Comparison of ENCODE assay signal across 13 cellular contexts in the genomic region with DNA sequence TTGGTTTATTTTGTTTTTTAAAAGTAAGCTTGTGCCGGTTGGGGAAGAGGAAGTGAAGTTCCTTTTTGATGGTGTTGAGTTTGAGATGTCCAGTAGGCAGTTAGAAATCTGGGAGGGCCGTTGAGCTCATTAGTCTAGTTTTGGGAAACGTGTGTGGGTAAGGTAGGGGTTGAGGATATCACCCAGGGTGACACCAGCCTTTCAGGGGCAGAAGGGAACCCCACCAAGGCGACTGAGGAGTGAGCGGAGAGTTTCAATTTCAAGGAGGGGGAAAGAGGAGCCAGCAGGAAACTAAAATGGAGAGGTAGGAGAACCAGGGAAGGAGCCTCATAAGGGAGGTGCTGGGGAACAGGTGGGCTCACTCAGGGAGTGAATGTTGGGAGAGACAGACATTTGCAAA. TPM values are rescaled to one million over a fixed set of nuclear protein-coding genes. Genes with fewer than 3 reads are reported as not detected.
DNase-seq lines count a peak whose midpoint lies in the region; ATAC-seq, FAIRE-seq and TF ChIP-seq lines count a peak whose summit lies in the region.
"Had no signal": no experiment of that assay in that cellular context is flagged by ENCODE, and none has a peak within 500 bp of the region (broad histone marks: within the 10 kb centered on the region; RNA-seq: fewer than 3 reads in every experiment).

No MANE protein-coding gene starts in this region.

- H3F3A ChIP-seq in GM23338 (replicated peaks; ENCODE audit: low read depth): no peaks in the 10 kb centered on the region

- H3K4me3 ChIP-seq in GM23338: no peak overlapping the region
- H3K4me3 ChIP-seq: right atrium auricular region had no signal

- no peak for TF ChIP-seq CTCF in GM23338 (conservative IDR thresholded peaks at IDR 0.05; ENCODE audit: low read depth in 2 of 2)

- H3K27me3 Mint-ChIP-seq in GM23338 (ENCODE audit: insufficient read depth, low read depth, poor library complexity): peaks cover 9% of the 10 kb centered on the region
- H3K27me3 Mint-ChIP-seq in activated naive CD8-positive, alpha-beta T cell treated with anti-CD3 and anti-CD28 coated beads for 36 hours: no peaks in the 10 kb centered on the region

- H3K4me3 Mint-ChIP-seq in GM23338: no peak overlapping the region
- no peak overlapping the region for H3K4me3 Mint-ChIP-seq in activated naive CD8-positive, alpha-beta T cell treated with anti-CD3 and anti-CD28 coated beads for 36 hours

- H3K27me3 ChIP-seq in GM23338 (ENCODE audit: insufficient read depth): no peaks in the 10 kb centered on the region
- H3K27me3 ChIP-seq: right atrium auricular region had no signal

- FAIRE-seq in urothelium cell line (lab: Jason Lieb, UNC): no peak
- FAIRE-seq: D721Med had no signal

- ATAC-seq in GM23338 (no peak), HG03196 (IDR thresholded peaks at IDR 0.05; ENCODE audit: unreplicated experiment) (no peak)

- peak overlapping the region; percentile 33 for H3K27ac Mint-ChIP-seq in GM23338
- peak overlapping the region; percentile 78 for H3K27ac Mint-ChIP-seq in activated naive CD8-positive, alpha-beta T cell treated with anti-CD3 and anti-CD28 coated beads for 36 hours

- DNase-seq in CD1c-positive myeloid dendritic cell (ENCODE audit: extremely low spot score) (peak; percentile 52), GM23338 (ENCODE audit: low spot score) (no peak), mesenteric fat pad (ENCODE audit: low spot score) (peak; percentile 16), urothelium cell line (ENCODE audit: low spot score) (no peak)
- DNase-seq in activated naive CD8-positive, alpha-beta T cell treated with anti-CD3 and anti-CD28 coated beads for 36 hours: no peak
- no peak for DNase-seq in effector CD4-positive, alpha-beta T cell
- DNase-seq in stimulated activated CD4-positive, alpha-beta T cell treated with anti-CD3 and anti-CD28 coated beads, Interleukin-4, amount 100 ng/mL, for 1 hour: no peak
- DNase-seq: dermis blood vessel endothelial cell, SK-N-SH, substantia nigra had no signal

- H3K4me1 ChIP-seq in GM23338 (ENCODE audit: insufficient read depth): peaks cover 61% of the 10 kb centered on the region

- peaks cover 100% of the 10 kb centered on the region for H3K79me2 ChIP-seq in GM23338 (replicated peaks; ENCODE audit: insufficient read depth)

- peaks cover 59% of the 10 kb centered on the region for H3K4me1 Mint-ChIP-seq in GM23338
- peaks cover 90% of the 10 kb centered on the region for H3K4me1 Mint-ChIP-seq in activated naive CD8-positive, alpha-beta T cell treated with anti-CD3 and anti-CD28 coated beads for 36 hours

- peaks cover 33% of the 10 kb centered on the region for H3K36me3 Mint-ChIP-seq in GM23338 (ENCODE audit: low read depth)
- H3K36me3 Mint-ChIP-seq in activated naive CD8-positive, alpha-beta T cell treated with anti-CD3 and anti-CD28 coated beads for 36 hours: peaks cover 75% of the 10 kb centered on the region

- H3K9me2 ChIP-seq in GM23338 (ENCODE audit: insufficient read depth): no peaks in the 10 kb centered on the region
- H3K9me2 ChIP-seq: SK-N-SH had no signal

- H2AFZ ChIP-seq in GM23338: no peak overlapping the region

- H3K27ac ChIP-seq in GM23338 (ENCODE audit: low read depth): no peak overlapping the region; the same call in 1 of the 2 replicates
- H3K27ac ChIP-seq: right atrium auricular region had no signal

- no peaks in the 10 kb centered on the region for H3K9me3 Mint-ChIP-seq in GM23338
- H3K9me3 Mint-ChIP-seq in activated naive CD8-positive, alpha-beta T cell treated with anti-CD3 and anti-CD28 coated beads for 36 hours: no peaks in the 10 kb centered on the region

- H4K20me1 ChIP-seq in GM23338 (replicated peaks; ENCODE audit: insufficient read depth): peaks cover 73% of the 10 kb centered on the region

- H3K36me3 ChIP-seq in GM23338 (ENCODE audit: insufficient read depth): peaks cover 22% of the 10 kb centered on the region; the same call in 1 of the 2 replicates

- no peak overlapping the region for H3K4me2 ChIP-seq in GM23338

TF ChIP-seq in GM23338, 12 proteins besides CTCF, POLR2A, EP300 and RAD21 (continues in another document):
- TF ChIP-seq STAT1 (IDR thresholded peaks at IDR 0.05; ENCODE audit: unreplicated experiment): no peak
- no peak for TF ChIP-seq NANOG (IDR thresholded peaks at IDR 0.05; ENCODE audit: borderline replicate concordance)
- TF ChIP-seq EZH2 (IDR thresholded peaks at IDR 0.05; ENCODE audit: low read depth, unreplicated experiment): no peak
- TF ChIP-seq, protein P1, sequence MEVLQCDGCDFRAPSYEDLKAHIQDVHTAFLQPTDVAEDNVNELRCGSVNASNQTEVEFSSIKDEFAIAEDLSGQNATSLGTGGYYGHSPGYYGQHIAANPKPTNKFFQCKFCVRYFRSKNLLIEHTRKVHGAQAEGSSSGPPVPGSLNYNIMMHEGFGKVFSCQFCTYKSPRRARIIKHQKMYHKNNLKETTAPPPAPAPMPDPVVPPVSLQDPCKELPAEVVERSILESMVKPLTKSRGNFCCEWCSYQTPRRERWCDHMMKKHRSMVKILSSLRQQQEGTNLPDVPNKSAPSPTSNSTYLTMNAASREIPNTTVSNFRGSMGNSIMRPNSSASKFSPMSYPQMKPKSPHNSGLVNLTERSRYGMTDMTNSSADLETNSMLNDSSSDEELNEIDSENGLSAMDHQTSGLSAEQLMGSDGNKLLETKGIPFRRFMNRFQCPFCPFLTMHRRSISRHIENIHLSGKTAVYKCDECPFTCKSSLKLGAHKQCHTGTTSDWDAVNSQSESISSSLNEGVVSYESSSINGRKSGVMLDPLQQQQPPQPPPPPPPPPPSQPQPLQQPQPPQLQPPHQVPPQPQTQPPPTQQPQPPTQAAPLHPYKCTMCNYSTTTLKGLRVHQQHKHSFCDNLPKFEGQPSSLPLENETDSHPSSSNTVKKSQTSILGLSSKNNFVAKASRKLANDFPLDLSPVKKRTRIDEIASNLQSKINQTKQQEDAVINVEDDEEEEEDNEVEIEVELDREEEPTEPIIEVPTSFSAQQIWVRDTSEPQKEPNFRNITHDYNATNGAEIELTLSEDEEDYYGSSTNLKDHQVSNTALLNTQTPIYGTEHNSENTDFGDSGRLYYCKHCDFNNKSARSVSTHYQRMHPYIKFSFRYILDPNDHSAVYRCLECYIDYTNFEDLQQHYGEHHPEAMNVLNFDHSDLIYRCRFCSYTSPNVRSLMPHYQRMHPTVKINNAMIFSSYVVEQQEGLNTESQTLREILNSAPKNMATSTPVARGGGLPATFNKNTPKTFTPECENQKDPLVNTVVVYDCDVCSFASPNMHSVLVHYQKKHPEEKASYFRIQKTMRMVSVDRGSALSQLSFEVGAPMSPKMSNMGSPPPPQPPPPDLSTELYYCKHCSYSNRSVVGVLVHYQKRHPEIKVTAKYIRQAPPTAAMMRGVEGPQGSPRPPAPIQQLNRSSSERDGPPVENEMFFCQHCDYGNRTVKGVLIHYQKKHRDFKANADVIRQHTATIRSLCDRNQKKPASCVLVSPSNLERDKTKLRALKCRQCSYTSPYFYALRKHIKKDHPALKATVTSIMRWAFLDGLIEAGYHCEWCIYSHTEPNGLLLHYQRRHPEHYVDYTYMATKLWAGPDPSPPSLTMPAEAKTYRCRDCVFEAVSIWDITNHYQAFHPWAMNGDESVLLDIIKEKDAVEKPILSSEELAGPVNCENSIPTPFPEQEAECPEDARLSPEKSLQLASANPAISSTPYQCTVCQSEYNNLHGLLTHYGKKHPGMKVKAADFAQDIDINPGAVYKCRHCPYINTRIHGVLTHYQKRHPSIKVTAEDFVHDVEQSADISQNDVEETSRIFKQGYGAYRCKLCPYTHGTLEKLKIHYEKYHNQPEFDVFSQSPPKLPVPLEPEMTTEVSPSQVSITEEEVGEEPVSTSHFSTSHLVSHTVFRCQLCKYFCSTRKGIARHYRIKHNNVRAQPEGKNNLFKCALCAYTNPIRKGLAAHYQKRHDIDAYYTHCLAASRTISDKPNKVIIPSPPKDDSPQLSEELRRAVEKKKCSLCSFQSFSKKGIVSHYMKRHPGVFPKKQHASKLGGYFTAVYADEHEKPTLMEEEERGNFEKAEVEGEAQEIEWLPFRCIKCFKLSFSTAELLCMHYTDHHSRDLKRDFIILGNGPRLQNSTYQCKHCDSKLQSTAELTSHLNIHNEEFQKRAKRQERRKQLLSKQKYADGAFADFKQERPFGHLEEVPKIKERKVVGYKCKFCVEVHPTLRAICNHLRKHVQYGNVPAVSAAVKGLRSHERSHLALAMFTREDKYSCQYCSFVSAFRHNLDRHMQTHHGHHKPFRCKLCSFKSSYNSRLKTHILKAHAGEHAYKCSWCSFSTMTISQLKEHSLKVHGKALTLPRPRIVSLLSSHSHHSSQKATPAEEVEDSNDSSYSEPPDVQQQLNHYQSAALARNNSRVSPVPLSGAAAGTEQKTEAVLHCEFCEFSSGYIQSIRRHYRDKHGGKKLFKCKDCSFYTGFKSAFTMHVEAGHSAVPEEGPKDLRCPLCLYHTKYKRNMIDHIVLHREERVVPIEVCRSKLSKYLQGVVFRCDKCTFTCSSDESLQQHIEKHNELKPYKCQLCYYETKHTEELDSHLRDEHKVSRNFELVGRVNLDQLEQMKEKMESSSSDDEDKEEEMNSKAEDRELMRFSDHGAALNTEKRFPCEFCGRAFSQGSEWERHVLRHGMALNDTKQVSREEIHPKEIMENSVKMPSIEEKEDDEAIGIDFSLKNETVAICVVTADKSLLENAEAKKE (CRISPR knock-in tag; IDR thresholded peaks at IDR 0.05): no peak
- no peak for TF ChIP-seq POLR2AphosphoS5 (IDR thresholded peaks at IDR 0.05; ENCODE audit: low read depth)
- TF ChIP-seq JUNB (IDR thresholded peaks at IDR 0.05; ENCODE audit: unreplicated experiment): no peak
- TF ChIP-seq CREB1 (CRISPR knock-in tag; IDR thresholded peaks at IDR 0.05; ENCODE audit: low read depth): no peak
- TF ChIP-seq EZH2phosphoT487 (IDR thresholded peaks at IDR 0.05; ENCODE audit: unreplicated experiment): no peak
- no peak for TF ChIP-seq ZNF114 (CRISPR knock-in tag; IDR thresholded peaks at IDR 0.05)

RNA-seq across cellular contexts. Expression of gene HAPSTR1, which starts 22.7 kb away (rescaled TPM):
- total RNA-seq in GM23338 (2014; rRNA removed; shearing (Covaris generic)): 66.0 and 66.3 TPM in 2 replicates
- 8.1 and 9.5 TPM in 2 replicates for polyA plus RNA-seq in GM23338 (2016; fragmentation: Nextera tagmentation; extraction: Ambion mirVana)
- 10 to 100 TPM; 64.5 to 65.5 TPM for total RNA-seq in activated naive CD8-positive, alpha-beta T cell treated with anti-CD3 and anti-CD28 coated beads for 36 hours
- 57.7 TPM for total RNA-seq in mesenteric fat pad

Comparison
In these comparisons a context has a peak if more than half of its experiments do, and no peak if none do; other contexts are left out.
1. DNase-seq: peak in CD1c-positive myeloid dendritic cell (single experiment) and mesenteric fat pad (single experiment); none in GM23338 (single experiment), activated naive CD8-positive, alpha-beta T cell treated with anti-CD3 and anti-CD28 coated beads for 36 hours (single experiment), urothelium cell line (single experiment), effector CD4-positive, alpha-beta T cell (single experiment) and stimulated activated CD4-positive, alpha-beta T cell treated with anti-CD3 and anti-CD28 coated beads, Interleukin-4, amount 100 ng/mL, for 1 hour (single experiment).